12 cellular contexts compared by ENCODE assay signal in the genomic region with DNA sequence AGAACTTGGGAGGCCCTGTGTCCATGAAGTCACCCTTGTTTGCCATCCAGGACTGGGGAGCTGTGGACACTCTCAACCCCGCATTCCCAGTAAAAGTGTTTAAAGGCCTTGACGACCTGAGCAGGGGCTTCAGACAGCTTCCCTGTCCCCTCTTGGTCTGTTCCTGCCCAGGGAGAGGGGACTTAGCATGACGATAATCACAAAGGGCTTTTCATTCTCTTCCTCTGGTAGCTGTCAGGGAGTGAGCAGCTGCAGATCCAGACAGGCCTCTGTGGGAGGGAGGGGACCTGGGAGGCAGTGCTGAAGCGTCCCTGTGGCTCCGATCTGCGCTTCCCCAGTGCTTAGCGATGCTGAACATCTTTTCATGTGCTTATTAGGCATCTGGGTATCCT.
DNase-seq lines count a peak whose midpoint lies in the region; ATAC-seq and TF ChIP-seq lines count a peak whose summit lies in the region.
"Had no signal": no experiment of that assay in that cellular context is flagged by ENCODE, and none has a peak within 500 bp of the region (broad histone marks: within the 10 kb centered on the region; RNA-seq: fewer than 3 reads in every experiment).

No MANE protein-coding gene starts in this region.

- H3K36me3 ChIP-seq in BLaER1 treated with 17β-estradiol and CSF1 and Interleukin-3, amounts not matched to agents 10 nM and 100 nM = no peaks in the 10 kb centered on the region
- H3K36me3 ChIP-seq: adrenal gland, right lobe of liver had no signal

- H3K27ac ChIP-seq in BLaER1 treated with 17β-estradiol and CSF1 and Interleukin-3, amounts not matched to agents 10 nM and 100 nM = peak overlapping the region in 9 of 11 experiments; percentile 8 to 54 (median 51); a peak in 14 of 22 replicates
- H3K27ac ChIP-seq: adrenal gland, right lobe of liver had no signal

- TF ChIP-seq CTCF in mesothelial cell of epicardium (IDR thresholded peaks at IDR 0.05; ENCODE audit: unreplicated experiment) (no peak), foreskin fibroblast (IDR thresholded peaks at IDR 0.05; ENCODE audit: low read depth, low read length) (no peak)

- no peaks in the 10 kb centered on the region for H3K36me3 Mint-ChIP-seq in mesothelial cell of epicardium

- peak overlapping the region in 8 of 11 experiments; percentile 0 to 37 (median 22); a peak in 8 of 22 replicates for H3K9ac ChIP-seq in BLaER1 treated with 17β-estradiol and CSF1 and Interleukin-3, amounts not matched to agents 10 nM and 100 nM

- ATAC-seq in HG02970 (IDR thresholded peaks at IDR 0.05; ENCODE audit: low FRiP score, unreplicated experiment) = no peak
- ATAC-seq in GM21526 (IDR thresholded peaks at IDR 0.05; ENCODE audit: low FRiP score, unreplicated experiment) = no peak
- ATAC-seq: right lobe of liver had no signal

- peak overlapping the region; percentile 56 to 86 (median 80) for H3K4me2 ChIP-seq in BLaER1 treated with 17β-estradiol and CSF1 and Interleukin-3, amounts not matched to agents 10 nM and 100 nM

- peaks cover 5% of the 10 kb centered on the region for H3K9me3 Mint-ChIP-seq in mesothelial cell of epicardium

- peaks cover 23 to 50% (median 38%) of the 10 kb centered on the region in 10 experiments for H3K4me1 ChIP-seq in BLaER1 treated with 17β-estradiol and CSF1 and Interleukin-3, amounts not matched to agents 10 nM and 100 nM
- H3K4me1 ChIP-seq: adrenal gland, right lobe of liver had no signal

- no peak overlapping the region for H3K4me3 Mint-ChIP-seq in mesothelial cell of epicardium

- DNase-seq in NCI-H510A (lab: John Stamatoyannopoulos, UW) = peak; percentile 36
- DNase-seq in ecto neural progenitor cell (ENCODE audit: low spot score) = peak; percentile 77
- DNase-seq in mesothelial cell of epicardium (ENCODE audit: low spot score in 2 of 2, unreplicated experiment in 2 of 2) = no peak
- no peak for DNase-seq in foreskin fibroblast
- DNase-seq in A172 (ENCODE audit: low spot score) = no peak
- DNase-seq: activated CD8-positive, alpha-beta memory T cell treated with anti-CD3 and anti-CD28 coated beads for 24 hours; KG1 had no signal

- H3K9me3 ChIP-seq in BLaER1 treated with 17β-estradiol and CSF1 and Interleukin-3, amounts not matched to agents 10 nM and 100 nM (replicated peaks in 1 of 11) = peaks cover 0 to 10% (median 0%) of the 10 kb centered on the region in 11 experiments; a peak in 2 of 22 replicates
- H3K9me3 ChIP-seq: adrenal gland, right lobe of liver had no signal

- H3K27me3 Mint-ChIP-seq in mesothelial cell of epicardium (ENCODE audit: low read depth) = no peaks in the 10 kb centered on the region

- H4K20me1 ChIP-seq in BLaER1 treated with 17β-estradiol and CSF1 and Interleukin-3, amounts not matched to agents 10 nM and 100 nM = no peaks in the 10 kb centered on the region

- H3K4me3 ChIP-seq in BLaER1 treated with 17β-estradiol and CSF1 and Interleukin-3, amounts not matched to agents 10 nM and 100 nM = no peak overlapping the region
- no peak overlapping the region for H3K4me3 ChIP-seq in foreskin fibroblast (ENCODE audit: low read depth in 1 of 2, low read length in 2 of 2)
- H3K4me3 ChIP-seq: adrenal gland, right lobe of liver had no signal

- no peaks in the 10 kb centered on the region for H3K27me3 ChIP-seq in BLaER1 treated with 17β-estradiol and CSF1 and Interleukin-3, amounts not matched to agents 10 nM and 100 nM
- H3K27me3 ChIP-seq: adrenal gland, right lobe of liver had no signal

- peak overlapping the region; percentile 87 for H3K27ac Mint-ChIP-seq in mesothelial cell of epicardium

- H3K4me1 Mint-ChIP-seq in mesothelial cell of epicardium = peaks cover 22% of the 10 kb centered on the region

Comparison
In these comparisons a context has a peak if more than half of its experiments do, and no peak if none do; other contexts are left out.
1. DNase-seq: peak in NCI-H510A (single experiment) and ecto neural progenitor cell (single experiment); none in mesothelial cell of epicardium (0 of 2), foreskin fibroblast (0 of 2) and A172 (single experiment).